ENCODE assay signal across 1 cellular context in genomic region chr14:105015242-105015641, GRCh38.
TF ChIP-seq lines count a peak whose summit lies in the region.

No MANE protein-coding gene starts in this region.

TF ChIP-seq in IMR-90, 13 proteins besides CTCF, POLR2A, EP300 and RAD21:
- TF ChIP-seq MXI1 (IDR thresholded peaks at IDR 0.05; ENCODE audit: borderline replicate concordance, low read depth, low read length) (no peak), CHD1 (IDR thresholded peaks at IDR 0.05; ENCODE audit: low read depth, low read length) (no peak), NFE2L2 (IDR thresholded peaks at IDR 0.05; ENCODE audit: low read depth, low read length) (no peak), CEBPB (IDR thresholded peaks at IDR 0.05; ENCODE audit: low read depth, low read length) (no peak), MAZ (IDR thresholded peaks at IDR 0.05; ENCODE audit: borderline replicate concordance, low read depth, low read length) (no peak), MAFK (IDR thresholded peaks at IDR 0.05; ENCODE audit: low read depth, low read length) (no peak), SMC3 (IDR thresholded peaks at IDR 0.05; ENCODE audit: low read depth, low read length) (no peak), USF2 (IDR thresholded peaks at IDR 0.05; ENCODE audit: low read depth, low read length) (no peak), RFX5 (IDR thresholded peaks at IDR 0.05; ENCODE audit: low read depth, low read length) (no peak), BHLHE40 (IDR thresholded peaks at IDR 0.05; ENCODE audit: low read depth, low read length) (no peak), FOS (IDR thresholded peaks at IDR 0.05; ENCODE audit: low read depth, low read length) (no peak), RCOR1 (IDR thresholded peaks at IDR 0.05; ENCODE audit: insufficient replicate concordance, low read length) (no peak)
- TF ChIP-seq, protein P1, sequence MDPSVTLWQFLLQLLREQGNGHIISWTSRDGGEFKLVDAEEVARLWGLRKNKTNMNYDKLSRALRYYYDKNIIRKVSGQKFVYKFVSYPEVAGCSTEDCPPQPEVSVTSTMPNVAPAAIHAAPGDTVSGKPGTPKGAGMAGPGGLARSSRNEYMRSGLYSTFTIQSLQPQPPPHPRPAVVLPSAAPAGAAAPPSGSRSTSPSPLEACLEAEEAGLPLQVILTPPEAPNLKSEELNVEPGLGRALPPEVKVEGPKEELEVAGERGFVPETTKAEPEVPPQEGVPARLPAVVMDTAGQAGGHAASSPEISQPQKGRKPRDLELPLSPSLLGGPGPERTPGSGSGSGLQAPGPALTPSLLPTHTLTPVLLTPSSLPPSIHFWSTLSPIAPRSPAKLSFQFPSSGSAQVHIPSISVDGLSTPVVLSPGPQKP (IDR thresholded peaks at IDR 0.05; ENCODE audit: borderline replicate concordance, low read depth, low read length) = no peak
TF ChIP-seq in IMR-90: peak in this region for 0.
